18 cellular contexts compared by ENCODE assay signal in the genomic region with DNA sequence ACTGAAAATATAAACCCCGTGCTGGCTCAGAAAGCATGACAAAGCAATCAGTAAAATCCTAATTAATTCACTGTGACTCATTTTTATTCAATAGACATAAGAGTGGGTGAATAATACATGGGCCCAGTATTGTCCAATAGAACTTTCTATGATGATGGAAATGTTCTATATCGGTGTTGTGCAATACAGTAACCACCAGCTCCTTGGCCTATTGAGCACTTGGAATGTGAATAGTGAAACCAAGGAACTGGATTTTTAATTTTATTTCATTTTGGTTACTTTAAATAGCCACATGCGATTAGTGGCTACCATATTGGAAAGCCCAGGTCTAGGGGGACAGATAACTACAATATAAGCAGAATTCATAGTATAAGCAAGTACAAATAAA.
DNase-seq lines count a peak whose midpoint lies in the region; ATAC-seq and TF ChIP-seq lines count a peak whose summit lies in the region.
"Had no signal": no experiment of that assay in that cellular context is flagged by ENCODE, and none has a peak within 500 bp of the region (broad histone marks: within the 10 kb centered on the region; RNA-seq: fewer than 3 reads in every experiment).

No MANE protein-coding gene starts in this region.

- H3K27ac Mint-ChIP-seq in CD8-positive, alpha-beta T cell, result no peak overlapping the region
- H3K27ac Mint-ChIP-seq: activated naive CD8-positive, alpha-beta T cell treated with anti-CD3 and anti-CD28 coated beads for 36 hours; activated T-helper 2 cell treated with anti-CD3 and anti-CD28 coated beads, Interferon-gamma antibody, Interleukin-2, Interleukin-4, amounts not matched to agents 10 μg/mL and 5 μg/mL and 100 μg/mL, durations not matched to agents 14 hours and 24 hours and 36 hours; CD4-positive, CD25-positive, alpha-beta regulatory T cell; endodermal cell; natural killer cell; stimulated activated memory B cell treated with anti-CD40 and anti-IgM and Interleukin-4, amounts not matched to agents 10 μg/mL and 1 μg/mL and 100 μg/mL, for 72 hours had no signal

- no peaks in the 10 kb centered on the region for H3K27me3 ChIP-seq in CD8-positive, alpha-beta T cell (ENCODE audit: insufficient read depth, low read length)
- H3K27me3 ChIP-seq: gastrocnemius medialis, pancreas had no signal

- in situ Hi-C loops in astrocyte of the spinal cord (cut with HindIII; ENCODE audit: low sequenced_read_pairs), result no loop called here

- intact Hi-C loops in CD8-positive, alpha-beta T cell (cut with DNase I, micrococcal nuclease), result loop anchor here in 1 of 2 experiments (10.0 kb wide), 1 partner anchor 1291 kb away; no protein-coding TSS in a partner anchor

- H3K27me3 Mint-ChIP-seq in CD8-positive, alpha-beta T cell (ENCODE audit: low read depth), result peaks cover 6% of the 10 kb centered on the region
- H3K27me3 Mint-ChIP-seq: stimulated activated memory B cell treated with anti-CD40 and anti-IgM and Interleukin-4, amounts not matched to agents 10 μg/mL and 1 μg/mL and 100 μg/mL, for 72 hours had no signal

- ATAC-seq in CD8-positive, alpha-beta T cell, result no peak
- ATAC-seq: natural killer cell; sciatic nerve; stimulated activated memory B cell treated with anti-CD40 and anti-IgM and Interleukin-4, amounts not matched to agents 10 μg/mL and 1 μg/mL and 100 μg/mL, for 72 hours had no signal

- H3K27ac ChIP-seq in CD8-positive, alpha-beta T cell (ENCODE audit: low read depth, low read length), result no peak overlapping the region
- H3K27ac ChIP-seq: coronary artery, gastrocnemius medialis, pancreas had no signal

- no peaks in the 10 kb centered on the region for H3K4me1 ChIP-seq in CD8-positive, alpha-beta T cell (ENCODE audit: insufficient read depth, low read length)
- H3K4me1 ChIP-seq: gastrocnemius medialis, pancreas had no signal

- no peak overlapping the region for H3K4me3 Mint-ChIP-seq in CD8-positive, alpha-beta T cell
- H3K4me3 Mint-ChIP-seq: activated naive CD8-positive, alpha-beta T cell treated with anti-CD3 and anti-CD28 coated beads for 36 hours; CD4-positive, CD25-positive, alpha-beta regulatory T cell; endodermal cell; natural killer cell; stimulated activated memory B cell treated with anti-CD40 and anti-IgM and Interleukin-4, amounts not matched to agents 10 μg/mL and 1 μg/mL and 100 μg/mL, for 72 hours had no signal

- no peaks in the 10 kb centered on the region for H3K4me1 Mint-ChIP-seq in CD8-positive, alpha-beta T cell (ENCODE audit: low read depth)
- H3K4me1 Mint-ChIP-seq: activated naive CD8-positive, alpha-beta T cell treated with anti-CD3 and anti-CD28 coated beads for 36 hours; CD4-positive, CD25-positive, alpha-beta regulatory T cell; endodermal cell; natural killer cell; stimulated activated memory B cell treated with anti-CD40 and anti-IgM and Interleukin-4, amounts not matched to agents 10 μg/mL and 1 μg/mL and 100 μg/mL, for 72 hours had no signal

- no peaks in the 10 kb centered on the region for H3K9me3 Mint-ChIP-seq in CD8-positive, alpha-beta T cell
- H3K9me3 Mint-ChIP-seq: activated naive CD8-positive, alpha-beta T cell treated with anti-CD3 and anti-CD28 coated beads for 36 hours; activated T-helper 2 cell treated with anti-CD3 and anti-CD28 coated beads, Interferon-gamma antibody, Interleukin-2, Interleukin-4, amounts not matched to agents 10 μg/mL and 5 μg/mL and 100 μg/mL, durations not matched to agents 14 hours and 24 hours and 36 hours; natural killer cell; stimulated activated memory B cell treated with anti-CD40 and anti-IgM and Interleukin-4, amounts not matched to agents 10 μg/mL and 1 μg/mL and 100 μg/mL, for 72 hours had no signal

- no peaks in the 10 kb centered on the region for H3K36me3 Mint-ChIP-seq in CD8-positive, alpha-beta T cell
- H3K36me3 Mint-ChIP-seq: activated naive CD8-positive, alpha-beta T cell treated with anti-CD3 and anti-CD28 coated beads for 36 hours; CD4-positive, CD25-positive, alpha-beta regulatory T cell; natural killer cell; stimulated activated memory B cell treated with anti-CD40 and anti-IgM and Interleukin-4, amounts not matched to agents 10 μg/mL and 1 μg/mL and 100 μg/mL, for 72 hours had no signal

- CTCF ChIA-PET in CD8-positive, alpha-beta T cell (lab: Charles Lee), result interaction anchor here (5.1 kb wide), 1 partner anchor 8 kb away, joined by 20 read pairs; no protein-coding TSS in a partner anchor

- no peaks in the 10 kb centered on the region for H3K9me3 ChIP-seq in CD8-positive, alpha-beta T cell (ENCODE audit: low read length)
- H3K9me3 ChIP-seq: gastrocnemius medialis, pancreas had no signal

- TF ChIP-seq CTCF in CD8-positive, alpha-beta T cell (IDR thresholded peaks at IDR 0.05), result peak; percentile 7
- no peak for TF ChIP-seq CTCF in astrocyte of the spinal cord (IDR thresholded peaks at IDR 0.05; ENCODE audit: low read depth, low read length)

- H3K4me3 ChIP-seq in CD8-positive, alpha-beta T cell (ENCODE audit: low read depth, low read length), result no peak overlapping the region
- H3K4me3 ChIP-seq in astrocyte of the spinal cord (ENCODE audit: low read depth, low read length), result no peak overlapping the region
- H3K4me3 ChIP-seq: coronary artery, gastrocnemius medialis, pancreas had no signal

- H3K36me3 ChIP-seq in CD8-positive, alpha-beta T cell (ENCODE audit: insufficient read depth, low read length), result no peaks in the 10 kb centered on the region
- H3K36me3 ChIP-seq: gastrocnemius medialis, pancreas had no signal

- POLR2A ChIA-PET in CD8-positive, alpha-beta T cell (lab: Charles Lee), result no interaction called here

- DNase-seq in CD8-positive, alpha-beta T cell, result no peak
- DNase-seq in LHCN-M2 (ENCODE audit: low read depth) (peak; percentile 31), astrocyte of the spinal cord (ENCODE audit: low read depth, low spot score) (peak; percentile 9), kidney glomerular epithelial cell (lab: John Stamatoyannopoulos, UW) (peak; percentile 56), NCI-H510A treated with DMSO at 0.1 percent for 48 hours (lab: John Stamatoyannopoulos, UW) (no peak), NCI-H2227 (lab: John Stamatoyannopoulos, UW; ENCODE audit: unreplicated experiment) (no peak), GM19238 (ENCODE audit: insufficient read length, low spot score) (no peak), NCI-H774 (lab: John Stamatoyannopoulos, UW) (no peak)
- DNase-seq: natural killer cell had no signal

Comparison
In these comparisons a context has a peak if more than half of its experiments do, and no peak if none do; other contexts are left out.
1. DNase-seq: peak in LHCN-M2 (single experiment), astrocyte of the spinal cord (single experiment) and kidney glomerular epithelial cell (single experiment); none in CD8-positive, alpha-beta T cell (0 of 7), NCI-H510A treated with DMSO at 0.1 percent for 48 hours (single experiment), NCI-H2227 (single experiment), GM19238 (single experiment) and NCI-H774 (single experiment).